In the genomic region with DNA sequence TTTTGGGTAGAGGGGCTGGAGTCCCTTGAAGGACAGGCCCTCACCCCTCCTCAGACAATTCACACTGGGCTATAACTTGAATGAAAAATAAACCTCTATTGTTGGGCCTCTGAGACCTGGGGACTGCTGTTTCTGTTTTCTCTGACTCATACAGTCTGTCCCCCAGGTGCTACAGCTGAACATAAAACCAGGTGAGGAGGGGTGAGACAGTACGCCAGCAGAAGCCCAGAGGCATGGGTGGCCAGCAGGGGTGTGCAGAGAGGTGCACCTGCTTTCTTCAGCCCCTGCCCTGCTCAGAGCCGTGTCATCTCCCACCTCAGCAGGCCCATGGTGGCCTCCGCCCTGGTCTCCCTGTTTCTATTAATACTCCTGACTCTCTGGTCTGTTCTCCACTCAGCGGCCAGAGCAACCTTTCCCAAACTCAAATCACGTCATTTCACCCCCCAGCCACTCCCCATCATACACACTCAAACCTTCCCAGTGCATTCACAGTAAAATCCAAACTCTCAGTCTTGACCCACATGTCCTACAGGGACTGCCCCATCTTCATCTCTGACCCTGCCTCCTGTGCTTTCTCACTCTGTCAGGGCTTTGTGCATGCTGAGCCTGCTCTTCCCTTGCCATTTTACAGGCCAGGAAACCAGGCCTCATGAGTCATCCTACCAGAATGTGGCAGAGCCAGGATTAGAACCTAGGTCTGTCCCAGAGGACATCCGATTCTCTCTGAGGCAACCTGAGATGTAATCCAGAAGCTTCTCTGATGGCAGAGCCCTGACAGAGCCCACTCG, we compare ENCODE assay signal across 15 cellular contexts. TPM values are rescaled to one million over a fixed set of nuclear protein-coding genes. Genes with fewer than 3 reads are reported as not detected.
DNase-seq lines count a peak whose midpoint lies in the region; ATAC-seq and TF ChIP-seq lines count a peak whose summit lies in the region.
"Had no signal": no experiment of that assay in that cellular context is flagged by ENCODE, and none has a peak within 500 bp of the region (broad histone marks: within the 10 kb centered on the region; RNA-seq: fewer than 3 reads in every experiment).

No MANE protein-coding gene starts in this region.

- H3K4me1 ChIP-seq in CD4-positive, CD25-positive, alpha-beta regulatory T cell (ENCODE audit: control insufficient read depth, insufficient read depth, low read length, poor library complexity, severe bottlenecking) = peaks cover 9% of the 10 kb centered on the region
- no peaks in the 10 kb centered on the region for H3K4me1 ChIP-seq in heart left ventricle
- H3K4me1 ChIP-seq: parathyroid adenoma had no signal

- no peaks in the 10 kb centered on the region for H3K27me3 Mint-ChIP-seq in CD4-positive, CD25-positive, alpha-beta regulatory T cell
- H3K27me3 Mint-ChIP-seq in T-helper 1 cell treated with Interleukin-12 subunit alpha and Interleukin-12 subunit beta and Interleukin-4 antibody, amounts not matched to agents 30 μg/mL and 1 μg/mL, for 36 hours (ENCODE audit: low read depth) = peaks cover 4% of the 10 kb centered on the region
- peaks cover 5 to 18% (median 10%) of the 10 kb centered on the region in 3 donors for H3K27me3 Mint-ChIP-seq in immature natural killer cell (ENCODE audit: low read depth in 3 of 3)

- H3K36me3 ChIP-seq in CD4-positive, CD25-positive, alpha-beta regulatory T cell (ENCODE audit: control insufficient read depth, insufficient read depth, low read length) = no peaks in the 10 kb centered on the region
- no peaks in the 10 kb centered on the region for H3K36me3 ChIP-seq in heart left ventricle

- H3K4me1 Mint-ChIP-seq in CD4-positive, CD25-positive, alpha-beta regulatory T cell = peaks cover 5 to 58% (median 33%) of the 10 kb centered on the region in 4 donors
- peaks cover 50% of the 10 kb centered on the region for H3K4me1 Mint-ChIP-seq in T-helper 1 cell treated with Interleukin-12 subunit alpha and Interleukin-12 subunit beta and Interleukin-4 antibody, amounts not matched to agents 30 μg/mL and 1 μg/mL, for 36 hours (ENCODE audit: low read depth)
- peaks cover 92 to 94% of the 10 kb centered on the region in 2 donors for H3K4me1 Mint-ChIP-seq in immature natural killer cell

- H3K9me3 ChIP-seq in CD4-positive, CD25-positive, alpha-beta regulatory T cell (ENCODE audit: control insufficient read depth in 2 of 2, low read length in 2 of 2) = no peaks in the 10 kb centered on the region
- peaks cover 0 to 14% (median 2%) of the 10 kb centered on the region in 12 donors for H3K9me3 ChIP-seq in heart left ventricle

- peak; percentile 27 for TF ChIP-seq CTCF in GM12873 (IDR thresholded peaks at IDR 0.05; ENCODE audit: insufficient read depth, low read depth, low read length, missing control alignments)
- TF ChIP-seq CTCF in heart left ventricle (IDR thresholded peaks at IDR 0.05) = no peak

- H3K9me3 Mint-ChIP-seq in CD4-positive, CD25-positive, alpha-beta regulatory T cell = peaks cover 0 to 6% (median 1%) of the 10 kb centered on the region in 7 donors
- peaks cover 20% of the 10 kb centered on the region for H3K9me3 Mint-ChIP-seq in T-helper 1 cell treated with Interleukin-12 subunit alpha and Interleukin-12 subunit beta and Interleukin-4 antibody, amounts not matched to agents 30 μg/mL and 1 μg/mL, for 36 hours
- H3K9me3 Mint-ChIP-seq in immature natural killer cell = peaks cover 0 to 2% (median 0%) of the 10 kb centered on the region in 6 donors

- H3K27ac ChIP-seq in CD4-positive, CD25-positive, alpha-beta regulatory T cell (ENCODE audit: insufficient read depth, low read length, poor library complexity, severe bottlenecking) = no peak overlapping the region
- no peak overlapping the region for H3K27ac ChIP-seq in heart left ventricle
- H3K27ac ChIP-seq: KMS-11, parathyroid adenoma had no signal

- intact Hi-C loops in heart left ventricle (cut with DNase I) = loop anchor here in 2 of 10 donors (10.0 kb wide), 2 partner anchors 70 to 80 kb away; no protein-coding TSS in a partner anchor

- peak overlapping the region; percentile 82 to 95 (median 84) for H3K27ac Mint-ChIP-seq in CD4-positive, CD25-positive, alpha-beta regulatory T cell
- peak overlapping the region; percentile 0 for H3K27ac Mint-ChIP-seq in T-helper 1 cell treated with Interleukin-12 subunit alpha and Interleukin-12 subunit beta and Interleukin-4 antibody, amounts not matched to agents 30 μg/mL and 1 μg/mL, for 36 hours
- peak overlapping the region; percentile 93 to 99 (median 96) for H3K27ac Mint-ChIP-seq in immature natural killer cell
- H3K27ac Mint-ChIP-seq: memory B cell had no signal

- WGBS in heart left ventricle, 4 donors = 75 to 85% (median 79%) methylated on average over 7 of the region's 7 CpGs

- peak overlapping the region in 1 of 4 donors; percentile 13 for H3K4me3 Mint-ChIP-seq in CD4-positive, CD25-positive, alpha-beta regulatory T cell
- no peak overlapping the region for H3K4me3 Mint-ChIP-seq in T-helper 1 cell treated with Interleukin-12 subunit alpha and Interleukin-12 subunit beta and Interleukin-4 antibody, amounts not matched to agents 30 μg/mL and 1 μg/mL, for 36 hours
- H3K4me3 Mint-ChIP-seq in immature natural killer cell = peak overlapping the region in 4 of 5 donors; percentile 46 to 84 (median 55)
- H3K4me3 Mint-ChIP-seq: memory B cell had no signal

- DNase-seq in CD4-positive, CD25-positive, alpha-beta regulatory T cell = no peak
- DNase-seq in immature natural killer cell = no peak
- DNase-seq in NCI-H1436 (lab: John Stamatoyannopoulos, UW) = no peak
- DNase-seq in central memory CD4-positive, alpha-beta T cell = no peak
- no peak for DNase-seq in heart left ventricle
- no peak for DNase-seq in GDM1 (lab: John Stamatoyannopoulos, UW)
- DNase-seq: CD4-positive, alpha-beta memory T cell; erythroblast; hippocampal formation; stimulated activated naive CD4-positive, alpha-beta T cell treated with Interleukin-2 at 50 U/mL for 16 hours had no signal

- ATAC-seq in CD4-positive, CD25-positive, alpha-beta regulatory T cell (ENCODE audit: low read depth in 2 of 2) = no peak
- no peak for ATAC-seq in heart left ventricle

- TF ChIP-seq POLR2A in heart left ventricle (IDR thresholded peaks at IDR 0.05) = no peak

- H3K4me3 ChIP-seq in CD4-positive, CD25-positive, alpha-beta regulatory T cell (ENCODE audit: low read depth, low read length) = no peak overlapping the region
- H3K4me3 ChIP-seq in heart left ventricle = no peak overlapping the region

- no peaks in the 10 kb centered on the region for H3K27me3 ChIP-seq in CD4-positive, CD25-positive, alpha-beta regulatory T cell (ENCODE audit: control insufficient read depth, insufficient read depth, low read length)
- H3K27me3 ChIP-seq in heart left ventricle = peaks cover 0 to 24% (median 0%) of the 10 kb centered on the region in 9 donors

- no peaks in the 10 kb centered on the region for H3K36me3 Mint-ChIP-seq in CD4-positive, CD25-positive, alpha-beta regulatory T cell
- H3K36me3 Mint-ChIP-seq in T-helper 1 cell treated with Interleukin-12 subunit alpha and Interleukin-12 subunit beta and Interleukin-4 antibody, amounts not matched to agents 30 μg/mL and 1 μg/mL, for 36 hours (ENCODE audit: low read depth) = peaks cover 12% of the 10 kb centered on the region
- peaks cover 0 to 7% (median 4%) of the 10 kb centered on the region in 3 donors for H3K36me3 Mint-ChIP-seq in immature natural killer cell

RNA-seq across cellular contexts. Expression of a gene that starts 5.4 kb away (rescaled TPM):
- 197 TPM for total RNA-seq in CD4-positive, CD25-positive, alpha-beta regulatory T cell
- 100 to 1,000 TPM; 160 to 189 (median 163) TPM for polyA plus RNA-seq in CD4-positive, CD25-positive, alpha-beta regulatory T cell
- polyA plus RNA-seq in immature natural killer cell (1,000 to 10,000 TPM in 1 of 3 donors, 100 to 1,000 TPM in 2; 863 to 2,762 (median 893) TPM), heart left ventricle (under 1 TPM; 0.24 to 0.38 TPM)
- total RNA-seq in heart left ventricle = 1 to 10 TPM in 2 of 9 donors, under 1 TPM in 6, not detected in 1; 0.09 to 8.7 (median 0.38) TPM

RNA-seq across cellular contexts. Expression of a gene that starts 32.9 kb away (rescaled TPM):
- total RNA-seq in CD4-positive, CD25-positive, alpha-beta regulatory T cell = 13.6 TPM
- 1 to 10 TPM; 1.6 to 2.4 (median 2.1) TPM for polyA plus RNA-seq in CD4-positive, CD25-positive, alpha-beta regulatory T cell
- 1 to 10 TPM in 2 of 3 donors, not detected in 1; 1.5 to 1.8 TPM for polyA plus RNA-seq in immature natural killer cell
- 10 to 100 TPM in 1 of 9 donors, 1 to 10 TPM in 6, under 1 TPM in 2; 0.31 to 11.9 (median 1.4) TPM for total RNA-seq in heart left ventricle
- polyA plus RNA-seq in heart left ventricle = 1 to 10 TPM in 1 of 2 donors, under 1 TPM in 1; 0.99 to 3.0 TPM

RNA-seq across cellular contexts. Expression of a gene that starts 45.6 kb away (rescaled TPM):
- 1.5 TPM for total RNA-seq in CD4-positive, CD25-positive, alpha-beta regulatory T cell
- under 1 TPM; 0.10 to 0.18 (median 0.14) TPM for polyA plus RNA-seq in CD4-positive, CD25-positive, alpha-beta regulatory T cell
- polyA plus RNA-seq in immature natural killer cell (under 1 TPM in 2 of 3 donors, not detected in 1; 0.28 to 0.52 TPM), heart left ventricle (not detected)
- under 1 TPM in 1 of 9 donors, not detected in 8; 0.91 TPM for total RNA-seq in heart left ventricle
- polyA plus RNA-seq: CD4-positive, alpha-beta memory T cell had no signal

RNA-seq across cellular contexts. Expression of a gene that starts 57.2 kb away (rescaled TPM):
- 4.3 TPM for total RNA-seq in CD4-positive, CD25-positive, alpha-beta regulatory T cell
- polyA plus RNA-seq in CD4-positive, CD25-positive, alpha-beta regulatory T cell = 1 to 10 TPM; 2.5 to 4.4 (median 3.6) TPM
- not detected for polyA plus RNA-seq in immature natural killer cell
- total RNA-seq in heart left ventricle = under 1 TPM in 1 of 9 donors, not detected in 8; 0.07 TPM
- not detected for polyA plus RNA-seq in heart left ventricle

Comparison
In these comparisons a context has a peak if more than half of its experiments do, and no peak if none do; other contexts are left out.
1. H3K27ac Mint-ChIP-seq: peak in every context shown above with its lines; median percentile 96 in immature natural killer cell; 84 in CD4-positive, CD25-positive, alpha-beta regulatory T cell; 0 in T-helper 1 cell treated with Interleukin-12 subunit alpha and Interleukin-12 subunit beta and Interleukin-4 antibody, amounts not matched to agents 30 μg/mL and 1 μg/mL, for 36 hours.
2. RNA of a gene that starts 5.4 kb away (polyA plus RNA-seq): 863 to 2,762 TPM in immature natural killer cell and 160 to 189 TPM in CD4-positive, CD25-positive, alpha-beta regulatory T cell; 0.24 to 0.38 TPM in heart left ventricle; every median in the first group is over 100 times any median in the second.